In the genomic region with DNA sequence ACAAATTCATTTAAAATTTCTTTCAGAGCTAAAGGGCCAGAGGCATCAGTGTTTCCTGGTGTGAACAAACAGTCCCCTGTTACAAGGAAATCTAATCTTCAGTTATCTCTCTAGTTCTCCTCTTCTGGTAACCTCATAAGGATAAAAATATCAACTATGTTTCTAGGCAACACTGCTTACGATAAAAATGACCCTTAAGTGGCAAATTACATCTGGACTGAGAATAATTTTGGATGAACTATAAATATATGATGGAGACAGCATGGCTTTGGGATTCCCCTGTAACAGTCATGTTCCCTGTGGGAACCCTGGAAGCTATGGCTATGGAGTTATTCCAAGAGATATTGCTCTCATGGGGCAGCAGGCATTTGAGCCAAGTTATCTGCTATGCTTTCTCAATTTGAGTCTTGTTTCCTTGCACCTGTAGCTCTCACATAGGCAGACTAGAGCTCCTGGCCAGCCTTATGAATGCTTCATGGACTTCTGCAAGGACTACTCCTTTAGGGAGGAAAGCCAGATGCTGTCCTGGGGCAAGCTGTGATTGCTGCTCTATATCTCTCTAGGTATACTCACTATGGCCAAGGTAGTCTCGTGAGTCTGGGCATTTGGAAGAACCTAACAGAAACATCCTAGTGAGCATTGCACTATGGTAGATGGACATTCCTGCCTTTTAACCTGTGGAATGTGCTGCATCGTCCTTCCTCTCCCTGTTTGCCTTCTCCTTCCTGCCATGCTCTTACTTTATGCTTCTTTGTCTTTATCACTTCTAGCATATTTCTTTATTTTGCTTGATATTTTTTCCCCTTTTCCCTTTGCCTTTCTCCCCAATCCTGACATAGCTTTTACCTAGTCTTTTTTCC, we compare ENCODE assay signal across 20 cellular contexts.
"Had no signal": no experiment of that assay in that cellular context is flagged by ENCODE, and none has a peak within 500 bp of the region (broad histone marks: within the 10 kb centered on the region; RNA-seq: fewer than 3 reads in every experiment).

No MANE protein-coding gene starts in this region.

- H3K4me1 ChIP-seq: colonic mucosa, esophagus squamous epithelium, parathyroid adenoma, right lobe of liver, SJSA1, stomach, suprapubic skin, transverse colon had no signal

- H3K9ac ChIP-seq: parathyroid adenoma had no signal

- H3K9me3 ChIP-seq: colonic mucosa, esophagus squamous epithelium, right lobe of liver, SJSA1, stomach, suprapubic skin, transverse colon had no signal

- H3K27ac ChIP-seq: colonic mucosa, dorsolateral prefrontal cortex, esophagus squamous epithelium, parathyroid adenoma, right lobe of liver, SJSA1, stomach, suprapubic skin, transverse colon had no signal

- ATAC-seq: activated CD4-positive, alpha-beta T cell treated with anti-CD3 and anti-CD28 coated beads for 36 hours; effector memory CD8-positive, alpha-beta T cell; natural killer cell treated with Interleukin-12 subunit alpha and Interleukin-12 subunit beta and Interleukin-15 and Interleukin-18, amount 100 ng/mL, for 72 hours; right lobe of liver; stimulated activated memory B cell treated with anti-CD40 and anti-IgM and Interleukin-4, amounts not matched to agents 10 μg/mL and 1 μg/mL and 100 μg/mL, for 72 hours had no signal

- H3K36me3 ChIP-seq: colonic mucosa, right lobe of liver had no signal

- H2AFZ ChIP-seq: parathyroid adenoma had no signal

- DNase-seq: activated CD4-positive, alpha-beta memory T cell treated with anti-CD3 and anti-CD28 coated beads for 36 hours; activated CD4-positive, alpha-beta T cell treated with anti-CD3 and anti-CD28 coated beads for 36 hours; activated effector memory CD4-positive, alpha-beta T cell treated with anti-CD3 and anti-CD28 coated beads, Interleukin-2, amount 50 U/mL, for 16 hours; activated naive CD4-positive, alpha-beta T cell treated with anti-CD3 and anti-CD28 coated beads, Interleukin-2, amount 10 ng/mL, durations not matched to agents 7 days and 5 days; caudate nucleus; colonic mucosa; dorsolateral prefrontal cortex; effector memory CD8-positive, alpha-beta T cell; esophagus squamous epithelium; kidney glomerular epithelial cell; right lobe of liver; small intestine; stimulated activated CD4-positive, alpha-beta T cell treated with anti-CD3 and anti-CD28 coated beads, Interleukin-2, amount 100 ng/mL, for 24 hours; stomach; transverse colon had no signal

- H3K4me3 ChIP-seq: colonic mucosa, dorsolateral prefrontal cortex, esophagus squamous epithelium, right lobe of liver, SJSA1, stomach, suprapubic skin, transverse colon had no signal

- H3K79me2 ChIP-seq: parathyroid adenoma had no signal

- H3K27me3 ChIP-seq: colonic mucosa, dorsolateral prefrontal cortex, esophagus squamous epithelium, right lobe of liver, SJSA1, stomach, suprapubic skin, transverse colon had no signal
